In the genomic region with DNA sequence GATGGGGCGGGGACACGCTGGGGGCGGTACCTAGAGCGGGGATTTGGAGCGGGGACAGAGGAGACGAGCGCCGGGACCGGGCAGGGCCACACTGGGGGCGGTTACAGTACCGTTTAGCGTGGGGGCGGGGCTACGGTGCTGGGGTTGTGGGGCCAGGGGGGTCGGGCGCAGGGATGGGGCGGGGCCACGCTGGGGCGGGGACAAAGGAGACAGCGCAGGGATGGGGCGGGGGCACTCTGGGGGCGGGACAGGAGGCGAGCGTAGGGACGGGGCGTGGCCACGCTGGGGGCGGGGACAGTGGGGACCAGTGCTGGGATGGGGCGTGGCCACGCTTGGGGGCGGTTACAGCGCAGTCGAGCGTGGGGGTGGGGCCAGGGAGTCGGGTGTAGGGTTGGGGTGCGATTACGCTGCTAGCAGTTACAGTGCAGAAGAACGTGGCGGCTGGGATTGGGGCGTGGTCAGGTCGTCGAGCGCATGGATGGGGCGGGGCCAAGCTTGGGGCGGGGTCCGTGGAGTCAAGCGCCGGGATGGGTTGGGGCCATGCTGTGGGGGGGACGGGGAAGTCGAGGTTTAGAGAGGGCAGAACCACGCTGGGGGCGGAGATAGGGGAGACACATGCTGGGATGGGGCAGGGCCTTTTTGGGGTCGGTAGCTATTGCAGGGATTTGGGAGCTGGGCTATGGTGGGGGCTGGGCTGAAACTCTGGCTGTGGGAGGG, we compare ENCODE assay signal across 8 cellular contexts. TPM values are rescaled to one million over a fixed set of nuclear protein-coding genes. Genes with fewer than 3 reads are reported as not detected.
DNase-seq lines count a peak whose midpoint lies in the region; ATAC-seq and TF ChIP-seq lines count a peak whose summit lies in the region.

No MANE protein-coding gene starts in this region.

- peak overlapping the region; percentile 99 for H3K27ac ChIP-seq in A673 (ENCODE audit: low read depth, low read length, poor library complexity, severe bottlenecking)

- CTCF ChIA-PET in A673 (lab: Charles Lee), result interaction anchor here (0.5 kb wide), 1 partner anchor 1065 kb away, joined by 4 read pairs; no protein-coding TSS in a partner anchor
- CTCF ChIA-PET in activated B cell treated with CpG ODN at 0.5 μM for 24 hours (lab: Charles Lee), result interaction anchor here (1.0 kb wide), 1 partner anchor 490 kb away, joined by 4 read pairs; no protein-coding TSS in a partner anchor

- no peaks in the 10 kb centered on the region for H3K9me3 Mint-ChIP-seq in activated B cell treated with CpG ODN at 0.5 μM for 24 hours

- intact Hi-C loops in A673 (cut with micrococcal nuclease; ENCODE audit: unreplicated experiment), result loop anchor here (5.0 kb wide), 1 partner anchor 49 kb away; a partner anchor contains a TSS
- intact Hi-C loops in activated B cell treated with CpG ODN at 0.5 μM for 24 hours (cut with micrococcal nuclease), result loop anchor here (1.0 to 5.0 kb wide), 10 partner anchors 12 to 468 kb away; a partner anchor contains a TSS

- H3K36me3 ChIP-seq in A673 (ENCODE audit: insufficient read depth, low read length, poor library complexity, severe bottlenecking), result peaks cover 8% of the 10 kb centered on the region

- no peaks in the 10 kb centered on the region for H3K9me3 ChIP-seq in A673 (ENCODE audit: low read depth, low read length, poor library complexity, severe bottlenecking)

- peak; percentile 47 for ATAC-seq in GM19023 (IDR thresholded peaks at IDR 0.05; ENCODE audit: unreplicated experiment)
- ATAC-seq in HG03342 (IDR thresholded peaks at IDR 0.05; ENCODE audit: unreplicated experiment), result peak; percentile 53
- peak; percentile 72 for ATAC-seq in activated B cell treated with CpG ODN at 0.5 μM for 24 hours (ENCODE audit: low read depth)

- peak overlapping the region; percentile 93 for H3K27ac Mint-ChIP-seq in activated B cell treated with CpG ODN at 0.5 μM for 24 hours

- H3K27me3 Mint-ChIP-seq in activated B cell treated with CpG ODN at 0.5 μM for 24 hours, result no peaks in the 10 kb centered on the region

- peak overlapping the region; percentile 92 for H3K4me3 Mint-ChIP-seq in activated B cell treated with CpG ODN at 0.5 μM for 24 hours

- BruUV-seq in A673 (replicated peaks; lab: Mats Ljungman, UMichigan), result no TSS peak

- POLR2A ChIA-PET in A673 (lab: Charles Lee; ENCODE audit: low non-redundant PET) (interaction anchor here (0.8 kb wide), 1 partner anchor 12 kb away, joined by 11 read pairs; a partner anchor contains a TSS), activated B cell treated with CpG ODN at 0.5 μM for 24 hours (lab: Charles Lee) (interaction anchor here (0.6 to 2.1 kb wide), 14 partner anchors 11 to 726 kb away, joined by 3 to 47 read pairs (median 6); a partner anchor contains a TSS)

- no peaks in the 10 kb centered on the region for H3K27me3 ChIP-seq in A673 (replicated peaks; ENCODE audit: insufficient read depth, low read depth, low read length, poor library complexity)

- peaks cover 15% of the 10 kb centered on the region for H3K4me1 Mint-ChIP-seq in activated B cell treated with CpG ODN at 0.5 μM for 24 hours

- peaks cover 25% of the 10 kb centered on the region for H3K36me3 Mint-ChIP-seq in activated B cell treated with CpG ODN at 0.5 μM for 24 hours (ENCODE audit: low read depth)

- TF ChIP-seq CTCF in A673 (conservative IDR thresholded peaks at IDR 0.05; ENCODE audit: low read depth, low read length) (no peak), activated B cell treated with CpG ODN at 0.5 μM for 24 hours (IDR thresholded peaks at IDR 0.05) (no peak), cardiac fibroblast (IDR thresholded peaks at IDR 0.05; ENCODE audit: low read depth, low read length) (no peak)

- peak; percentile 99 for DNase-seq in A673 (ENCODE audit: low spot score)
- DNase-seq in NCI-H345 (lab: John Stamatoyannopoulos, UW), result peak; percentile 98
- DNase-seq in activated B cell treated with CpG ODN at 0.5 μM for 24 hours, result peak; percentile 94
- DNase-seq in cardiac fibroblast (ENCODE audit: low read depth in 2 of 2), result peak; percentile 99
- DNase-seq in iris pigment epithelial cell (ENCODE audit: low read depth), result peak; percentile 98
- DNase-seq in smooth muscle cell of the brain vasculature (ENCODE audit: low read depth, low spot score), result peak; percentile 92

- H3K4me3 ChIP-seq in A673 (ENCODE audit: low read depth, low read length, poor library complexity, severe bottlenecking) (peak overlapping the region; percentile 91), cardiac fibroblast (replicated peaks in 1 of 2; ENCODE audit: low read depth in 2 of 2, low read length in 2 of 2) (peak overlapping the region; percentile 59 to 84)

- H3K4me1 ChIP-seq in A673 (ENCODE audit: insufficient read depth, low read length, poor library complexity, severe bottlenecking), result peaks cover 12% of the 10 kb centered on the region

RNA-seq across cellular contexts. Expression of a gene that starts 0.7 kb away (rescaled TPM):
- 30.6 and 37.1 TPM in 2 replicates for total RNA-seq in A673 (2021)
- 48.4 and 52.9 TPM in 2 replicates for total RNA-seq in activated B cell treated with CpG ODN at 0.5 μM for 24 hours

RNA-seq across cellular contexts. Expression of a gene that starts 2.5 kb away (rescaled TPM):
- total RNA-seq in A673 (2021) (3.4 and 3.6 TPM in 2 replicates), activated B cell treated with CpG ODN at 0.5 μM for 24 hours (2.1 and 2.4 TPM in 2 replicates)

RNA-seq across cellular contexts. Expression of a gene that starts 11.9 kb away (rescaled TPM):
- 127 and 133 TPM in 2 replicates for total RNA-seq in A673 (2021)
- total RNA-seq in activated B cell treated with CpG ODN at 0.5 μM for 24 hours, result 60.6 and 68.2 TPM in 2 replicates

RNA-seq across cellular contexts. Expression of a gene that starts 19.7 kb away (rescaled TPM):
- 100 and 106 TPM in 2 replicates for total RNA-seq in A673 (2021)
- 67.6 and 68.1 TPM in 2 replicates for total RNA-seq in activated B cell treated with CpG ODN at 0.5 μM for 24 hours

RNA-seq across cellular contexts. Expression of a gene that starts 39.8 kb away (rescaled TPM):
- total RNA-seq in A673 (2021) (not detected in 2 replicates), activated B cell treated with CpG ODN at 0.5 μM for 24 hours (not detected in 2 replicates)

Comparison
In these comparisons a context has a peak if more than half of its experiments do, and no peak if none do; other contexts are left out.
1. Peak in every context shown above with its lines: DNase-seq, ATAC-seq, H3K4me3 ChIP-seq and H3K27ac ChIP-seq.